Comparison of ENCODE assay signal across 15 cellular contexts in genomic region chr12:93762912-93763311, GRCh38.
DNase-seq lines count a peak whose midpoint lies in the region; ATAC-seq and TF ChIP-seq lines count a peak whose summit lies in the region.
"Had no signal": no experiment of that assay in that cellular context is flagged by ENCODE, and none has a peak within 500 bp of the region (broad histone marks: within the 10 kb centered on the region; RNA-seq: fewer than 3 reads in every experiment).

No MANE protein-coding gene starts in this region.

- H3K27me3 ChIP-seq in left ventricle myocardium inferior (ENCODE audit: low read depth) (no peaks in the 10 kb centered on the region), right atrium auricular region (no peaks in the 10 kb centered on the region), mesendoderm (ENCODE audit: insufficient read depth, low read length, poor library complexity) (no peaks in the 10 kb centered on the region), uterus (no peaks in the 10 kb centered on the region)
- H3K27me3 ChIP-seq: SJCRH30 had no signal

- H3K4me3 ChIP-seq in left ventricle myocardium inferior (no peak overlapping the region), right atrium auricular region (no peak overlapping the region), mesendoderm (ENCODE audit: low read length) (no peak overlapping the region), uterus (no peak overlapping the region)
- H3K4me3 ChIP-seq: SJCRH30 had no signal

- H3K36me3 ChIP-seq in left ventricle myocardium inferior: no peaks in the 10 kb centered on the region
- H3K36me3 ChIP-seq in right atrium auricular region: no peaks in the 10 kb centered on the region
- H3K36me3 ChIP-seq in mesendoderm (ENCODE audit: control insufficient read depth, insufficient read depth, low read length): no peaks in the 10 kb centered on the region
- no peaks in the 10 kb centered on the region for H3K36me3 ChIP-seq in uterus
- H3K36me3 ChIP-seq: SJCRH30 had no signal

- no peak overlapping the region for H3K4ac ChIP-seq in mesendoderm (ENCODE audit: low read depth, low read length)

- H3K23ac ChIP-seq in mesendoderm (ENCODE audit: low read length): no peak overlapping the region

- WGBS in mesendoderm (ENCODE audit: extremely low coverage, insufficient coverage, low lambda C conversion rate): no CpG with 5 or more reads among the region's 2 CpGs

- intact Hi-C loops in left ventricle myocardium inferior (cut with micrococcal nuclease): loop anchor here (10.0 kb wide), 1 partner anchor 342 kb away; no protein-coding TSS in a partner anchor
- intact Hi-C loops in uterus (cut with DNase I; ENCODE audit: low total_unique reads): no loop called here

- no peak overlapping the region for H3K56ac ChIP-seq in mesendoderm (ENCODE audit: low read length)

- TF ChIP-seq CTCF in left ventricle myocardium inferior (IDR thresholded peaks at IDR 0.05; ENCODE audit: borderline replicate concordance): no peak
- no peak for TF ChIP-seq CTCF in right atrium auricular region (IDR thresholded peaks at IDR 0.05)
- no peak for TF ChIP-seq CTCF in uterus (IDR thresholded peaks at IDR 0.05)

- H4K5ac ChIP-seq in mesendoderm (ENCODE audit: low read length): no peak overlapping the region

- H3K9me3 ChIP-seq in left ventricle myocardium inferior (replicated peaks) (no peaks in the 10 kb centered on the region), right atrium auricular region (no peaks in the 10 kb centered on the region), uterus (no peaks in the 10 kb centered on the region)
- H3K9me3 ChIP-seq: SJCRH30 had no signal

- DNase-seq in left ventricle myocardium inferior: no peak
- DNase-seq in right atrium auricular region (ENCODE audit: low spot score): no peak
- peak; percentile 28 for DNase-seq in NCI-H69 (lab: John Stamatoyannopoulos, UW)
- peak; percentile 48 for DNase-seq in mesendoderm
- no peak for DNase-seq in uterus
- no peak for DNase-seq in midbrain (lab: John Stamatoyannopoulos, UW)
- DNase-seq: GDM1, H9, MV-4-11, NCI-H187 treated with DMSO at 0.1 percent for 48 hours, PC-3, RPMI8226, SJCRH30, T-helper 2 cell had no signal

- no peak overlapping the region for H2AK5ac ChIP-seq in mesendoderm (ENCODE audit: low read length)

- H3K4me1 ChIP-seq in left ventricle myocardium inferior (peaks cover 81% of the 10 kb centered on the region), right atrium auricular region (peaks cover 0 to 37% of the 10 kb centered on the region in 2 donors), mesendoderm (ENCODE audit: control insufficient read depth, low read depth, low read length) (no peaks in the 10 kb centered on the region), uterus (no peaks in the 10 kb centered on the region)

- no peak overlapping the region for H2BK15ac ChIP-seq in mesendoderm (replicated peaks; ENCODE audit: low read depth)

- H3K79me2 ChIP-seq in mesendoderm (ENCODE audit: control insufficient read depth, insufficient read depth, low read length): no peaks in the 10 kb centered on the region

- no peaks in the 10 kb centered on the region for H3K79me1 ChIP-seq in mesendoderm (ENCODE audit: low read length)

- H4K8ac ChIP-seq in mesendoderm (ENCODE audit: low read depth, low read length): no peak overlapping the region

- no peak overlapping the region for H3K18ac ChIP-seq in mesendoderm (ENCODE audit: low read length)

- ATAC-seq in HG02763 (IDR thresholded peaks at IDR 0.05; ENCODE audit: unreplicated experiment): no peak

- H2BK120ac ChIP-seq in mesendoderm (ENCODE audit: low read depth, low read length): no peak overlapping the region

- H2BK5ac ChIP-seq in mesendoderm (ENCODE audit: low read length): no peak overlapping the region

- H3K9ac ChIP-seq in mesendoderm (ENCODE audit: low read length): no peak overlapping the region

- TF ChIP-seq POLR2A in uterus (IDR thresholded peaks at IDR 0.05): no peak

- H3K27ac ChIP-seq in left ventricle myocardium inferior (replicated peaks) (peak overlapping the region; percentile 31), right atrium auricular region (no peak overlapping the region), mesendoderm (ENCODE audit: low read depth, low read length) (no peak overlapping the region), uterus (peak overlapping the region; percentile 35 to 71)

- H3K4me2 ChIP-seq in mesendoderm (ENCODE audit: low read length): no peak overlapping the region

Comparison
In these comparisons a context has a peak if more than half of its experiments do, and no peak if none do; other contexts are left out.
1. H3K27ac ChIP-seq: peak in left ventricle myocardium inferior (single experiment) and uterus (2 of 2); none in right atrium auricular region (0 of 2) and mesendoderm (single experiment).
2. DNase-seq: peak in NCI-H69 (single experiment) and mesendoderm (single experiment); none in left ventricle myocardium inferior (single experiment), right atrium auricular region (single experiment), uterus (0 of 2) and midbrain (single experiment).